37 cellular contexts compared by ENCODE assay signal in genomic region chr16:31531096-31531495, GRCh38. TPM values are rescaled to one million over a fixed set of nuclear protein-coding genes. Genes with fewer than 3 reads are reported as not detected.
"Had no signal": no experiment of that assay in that cellular context is flagged by ENCODE, and none has a peak within 500 bp of the region (broad histone marks: within the 10 kb centered on the region; RNA-seq: fewer than 3 reads in every experiment).

No MANE protein-coding gene starts in this region.

- H3K36me3 ChIP-seq: adrenal gland, brain microvascular endothelial cell, breast epithelium had no signal

- H3K9me3 ChIP-seq: adrenal gland, body of pancreas, breast epithelium had no signal

- DNase-seq: activated B cell treated with CpG ODN at 0.5 μM for 24 hours; activated CD4-positive, alpha-beta memory T cell treated with anti-CD3 and anti-CD28 coated beads for 36 hours; activated CD4-positive, alpha-beta T cell treated with anti-CD3 and anti-CD28 coated beads for 4 hours; activated CD4-positive, alpha-beta T cell treated with anti-CD3 and anti-CD28 coated beads, Interleukin-2, amount 10 ng/mL, durations not matched to agents 24 days and 14 days; activated CD4-positive, alpha-beta T cell treated with anti-CD3 and anti-CD28 coated beads, Interleukin-2, amount 50 U/mL, for 1 hour; activated CD4-positive, alpha-beta T cell treated with anti-CD3 and anti-CD28 coated beads, Interleukin-2, amount 50 U/mL, for 4 hours; activated CD4-positive, CD25-positive, alpha-beta regulatory T cell treated with anti-CD3 and anti-CD28 coated beads, Interleukin-2, amount 50 U/mL, for 72 hours; activated CD8-positive, alpha-beta memory T cell treated with anti-CD3 and anti-CD28 coated beads, Interleukin-2, amount 50 U/mL, for 4 hours; activated CD8-positive, alpha-beta T cell treated with anti-CD3 and anti-CD28 coated beads for 36 hours; activated effector memory CD4-positive, alpha-beta T cell treated with anti-CD3 and anti-CD28 coated beads, Interleukin-2, amount 50 U/mL, for 16 hours; activated gamma-delta T cell treated with Interleukin-2 at 50 U/mL for 16 hours; activated naive CD4-positive, alpha-beta T cell; activated naive CD4-positive, alpha-beta T cell treated with anti-CD3 and anti-CD28 coated beads for 36 hours; activated naive CD4-positive, alpha-beta T cell treated with anti-CD3 and anti-CD28 coated beads, Interleukin-2, amount 50 U/mL, for 16 hours; activated naive CD8-positive, alpha-beta T cell treated with anti-CD3 and anti-CD28 coated beads for 36 hours; activated T-cell treated with anti-CD3 and anti-CD28 coated beads for 4 hours; activated T-cell treated with anti-CD3 and anti-CD28 coated beads, Interleukin-2, amount 50 U/mL, for 1 hour; activated T-cell treated with anti-CD3 and anti-CD28 coated beads, Interleukin-2, amount 50 U/mL, for 4 hours; activated T-cell treated with anti-CD3 and anti-CD28 coated beads, Interleukin-2, amount 50 U/mL, for 72 hours; adrenal gland; amniotic stem cell; aorta; body of pancreas; brain microvascular endothelial cell; central memory CD4-positive, alpha-beta T cell; T-helper 1 cell; T-helper 2 cell; T-helper 9 cell had no signal

- ATAC-seq: activated CD8-positive, alpha-beta T cell treated with anti-CD3 and anti-CD28 coated beads for 36 hours; activated naive CD4-positive, alpha-beta T cell treated with anti-CD3 and anti-CD28 coated beads, Interleukin-2, amount 50 U/mL, for 72 hours; activated T-cell treated with anti-CD3 and anti-CD28 coated beads, Interleukin-2, amount 50 U/mL, for 4 hours; activated T-cell treated with anti-CD3 and anti-CD28 coated beads, Interleukin-2, amount 50 U/mL, for 72 hours; activated T-helper 17 cell treated with anti-CD3 and anti-CD28 coated beads, Interleukin-2, amount 50 U/mL, for 72 hours; body of pancreas had no signal

- H3K4me1 ChIP-seq: adrenal gland had no signal

- FAIRE-seq: astrocyte, TTC549 had no signal

- H3K27ac ChIP-seq: adrenal gland, body of pancreas, brain microvascular endothelial cell, breast epithelium, VCaP had no signal

- H3K4me3 ChIP-seq: adrenal gland, body of pancreas, breast epithelium had no signal

- H3K27me3 ChIP-seq: body of pancreas had no signal

RNA-seq across cellular contexts. Expression of gene AHSP, which starts 3.4 kb away (rescaled TPM):
- total RNA-seq: activated B cell treated with CpG ODN at 0.5 μM for 24 hours; activated CD4-positive, alpha-beta memory T cell treated with anti-CD3 and anti-CD28 coated beads for 36 hours; activated CD4-positive, alpha-beta T cell treated with anti-CD3 and anti-CD28 coated beads, Interleukin-2, amount 10 ng/mL, durations not matched to agents 24 days and 14 days; activated CD8-positive, alpha-beta memory T cell treated with anti-CD3 and anti-CD28 coated beads for 36 hours; activated CD8-positive, alpha-beta T cell treated with anti-CD3 and anti-CD28 coated beads for 36 hours; activated naive CD4-positive, alpha-beta T cell treated with anti-CD3 and anti-CD28 coated beads for 36 hours; activated naive CD4-positive, alpha-beta T cell treated with anti-CD3 and anti-CD28 coated beads, Interleukin-2, amount 50 U/mL, for 72 hours; activated naive CD8-positive, alpha-beta T cell treated with anti-CD3 and anti-CD28 coated beads for 36 hours; activated T-cell treated with anti-CD3 and anti-CD28 coated beads, Interleukin-2, amount 50 U/mL, for 4 hours; activated T-cell treated with anti-CD3 and anti-CD28 coated beads, Interleukin-2, amount 50 U/mL, for 72 hours; activated T-helper 1 cell treated with anti-CD3 and anti-CD28 coated beads, Interleukin-12 subunit alpha, Interleukin-12 subunit beta, Interleukin-2, Interleukin-4 antibody, amounts not matched to agents 30 ng/mL and 10 ng/mL and 1 ng/mL, durations not matched to agents 14 hours and 24 hours and 36 hours; activated T-helper 17 cell treated with anti-CD3 and anti-CD28 coated beads, Interleukin-2, amount 50 U/mL, for 72 hours; adrenal gland; astrocyte; body of pancreas; breast epithelium had no signal
- polyA plus RNA-seq: adrenal gland, aorta had no signal

RNA-seq across cellular contexts. Expression of gene SLC5A2, which starts 48.2 kb away (rescaled TPM):
- total RNA-seq: activated B cell treated with CpG ODN at 0.5 μM for 24 hours; activated CD4-positive, alpha-beta T cell treated with anti-CD3 and anti-CD28 coated beads, Interleukin-2, amount 10 ng/mL, durations not matched to agents 24 days and 14 days; activated CD8-positive, alpha-beta memory T cell treated with anti-CD3 and anti-CD28 coated beads for 36 hours; activated CD8-positive, alpha-beta T cell treated with anti-CD3 and anti-CD28 coated beads for 36 hours; activated naive CD4-positive, alpha-beta T cell treated with anti-CD3 and anti-CD28 coated beads for 36 hours; activated T-cell treated with anti-CD3 and anti-CD28 coated beads, Interleukin-2, amount 50 U/mL, for 4 hours; activated T-cell treated with anti-CD3 and anti-CD28 coated beads, Interleukin-2, amount 50 U/mL, for 72 hours; activated T-helper 1 cell treated with anti-CD3 and anti-CD28 coated beads, Interleukin-12 subunit alpha, Interleukin-12 subunit beta, Interleukin-2, Interleukin-4 antibody, amounts not matched to agents 30 ng/mL and 10 ng/mL and 1 ng/mL, durations not matched to agents 14 hours and 24 hours and 36 hours; astrocyte; cardiac septum had no signal
